ENCODE assay signal across 8 cellular contexts in the genomic region with DNA sequence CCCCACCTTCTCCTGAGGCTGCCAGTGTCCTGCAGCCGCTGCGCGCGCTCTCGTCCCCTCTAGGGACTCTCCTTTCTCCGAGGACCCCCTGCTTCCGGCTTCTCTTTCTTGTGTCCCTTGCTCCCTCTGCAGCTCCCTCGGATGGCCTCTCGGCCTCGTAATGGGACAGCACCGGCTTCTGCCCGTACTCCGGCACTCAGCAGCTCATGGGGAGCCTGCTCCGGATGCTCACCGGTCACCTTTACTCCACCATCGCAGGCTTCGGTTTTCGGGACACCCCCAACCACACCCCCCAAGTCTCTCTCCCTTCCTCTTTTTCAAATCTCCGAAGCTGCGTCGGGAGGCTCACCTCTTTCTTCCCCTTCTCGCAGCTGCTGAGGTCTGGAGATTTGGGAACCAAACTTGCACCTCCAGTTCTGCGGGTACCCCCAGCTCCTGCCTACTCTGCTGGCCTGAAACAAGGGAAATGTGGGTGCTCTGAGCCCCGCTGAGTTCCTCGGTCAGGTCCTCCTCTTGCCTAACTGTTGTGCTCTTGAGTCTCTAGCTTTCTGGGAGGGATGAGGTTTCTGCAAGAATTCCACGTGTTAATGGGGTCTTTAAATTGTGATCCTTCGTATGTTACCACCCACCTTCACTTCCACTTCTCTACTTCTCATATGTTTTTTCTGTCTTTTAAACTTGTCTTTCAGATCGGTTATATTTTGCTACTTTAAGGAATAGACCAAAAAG. TPM values are rescaled to one million over a fixed set of nuclear protein-coding genes. Genes with fewer than 3 reads are reported as not detected.
A peak's percentile ranks its signal among the peaks of the same experiment; 100 is the strongest.
DNase-seq lines count a peak whose midpoint lies in the region; ATAC-seq and TF ChIP-seq lines count a peak whose summit lies in the region.

No MANE protein-coding gene starts in this region.

- H4K20me1 ChIP-seq in DOHH2 (ENCODE audit: control insufficient read depth, insufficient read depth, low read depth, low read length) (no peaks in the 10 kb centered on the region), Loucy (ENCODE audit: insufficient read depth, low read length, poor library complexity, severe bottlenecking) (peaks cover 28% of the 10 kb centered on the region)

- H3K9ac ChIP-seq in Loucy (ENCODE audit: low read depth, low read length, poor library complexity, severe bottlenecking) = peak overlapping the region; percentile 79

- H3K9me2 ChIP-seq in DOHH2 (replicated peaks; ENCODE audit: control insufficient read depth, low read length) (no peaks in the 10 kb centered on the region), Loucy (replicated peaks; ENCODE audit: low read depth, low read length) (no peaks in the 10 kb centered on the region)

- TF ChIP-seq CTCF in DOHH2 (IDR thresholded peaks at IDR 0.05; ENCODE audit: low read depth, low read length, poor library complexity, severe bottlenecking) = no peak
- no peak for TF ChIP-seq CTCF in Loucy (conservative IDR thresholded peaks at IDR 0.05; ENCODE audit: low read length)
- no peak for TF ChIP-seq CTCF in mesothelial cell of epicardium (IDR thresholded peaks at IDR 0.05; ENCODE audit: unreplicated experiment)

- H3F3A ChIP-seq in DOHH2 (ENCODE audit: control insufficient read depth, insufficient read depth) (peaks cover 22% of the 10 kb centered on the region), Loucy (ENCODE audit: low read depth) (no peaks in the 10 kb centered on the region)

- peak overlapping the region; percentile 91 for H2AFZ ChIP-seq in Loucy (ENCODE audit: low read length)

- H3K9me3 Mint-ChIP-seq in mesothelial cell of epicardium = no peaks in the 10 kb centered on the region

- no peaks in the 10 kb centered on the region for H3K27me3 Mint-ChIP-seq in mesothelial cell of epicardium (ENCODE audit: low read depth)

- H3K27ac ChIP-seq in DOHH2 (ENCODE audit: low read depth, low read length) = no peak overlapping the region; the same call in 1 of the 2 replicates
- H3K27ac ChIP-seq in substantia nigra (ENCODE audit: low read depth, low read length, poor library complexity, severe bottlenecking) = no peak overlapping the region

- no peaks in the 10 kb centered on the region for H3K36me3 Mint-ChIP-seq in mesothelial cell of epicardium

- peak; percentile 59 for DNase-seq in activated CD4-positive, alpha-beta T cell treated with anti-CD3 and anti-CD28 coated beads for 48 hours
- DNase-seq in effector CD8-positive, alpha-beta T cell (lab: John Stamatoyannopoulos, UW) = peak; percentile 28
- peak in 1 of 2 experiments; percentile 45 for DNase-seq in mesothelial cell of epicardium (ENCODE audit: low spot score in 2 of 2, unreplicated experiment in 2 of 2)
- peak in 31 of 49 donors; percentile 9 to 68 (median 45) for DNase-seq in substantia nigra (lab: John Stamatoyannopoulos, UW)
- DNase-seq in SHP77 treated with DMSO at 0.1 percent for 48 hours (lab: John Stamatoyannopoulos, UW) = no peak

- H3K9me3 ChIP-seq in DOHH2 (ENCODE audit: control insufficient read depth, insufficient read depth, low read length) = no peaks in the 10 kb centered on the region
- no peaks in the 10 kb centered on the region for H3K9me3 ChIP-seq in Loucy (ENCODE audit: insufficient read depth, low read depth, low read length)

- H3K4me3 Mint-ChIP-seq in mesothelial cell of epicardium = peak overlapping the region; percentile 82

- peak; percentile 32 for ATAC-seq in GM21619 (IDR thresholded peaks at IDR 0.05; ENCODE audit: unreplicated experiment)

- peaks cover 47% of the 10 kb centered on the region for H3K4me1 Mint-ChIP-seq in mesothelial cell of epicardium

- peaks cover 26% of the 10 kb centered on the region for H3K4me1 ChIP-seq in DOHH2 (ENCODE audit: control insufficient read depth, low read length)
- H3K4me1 ChIP-seq in Loucy (ENCODE audit: insufficient read depth, low read length, poor library complexity, severe bottlenecking) = peaks cover 43% of the 10 kb centered on the region

- no peaks in the 10 kb centered on the region for H3K79me2 ChIP-seq in DOHH2 (ENCODE audit: control insufficient read depth, low read length)
- H3K79me2 ChIP-seq in Loucy (ENCODE audit: insufficient read depth, low read length) = peaks cover 54% of the 10 kb centered on the region

- H3K27me3 ChIP-seq in DOHH2 (ENCODE audit: control insufficient read depth, low read length) (no peaks in the 10 kb centered on the region; the same call in 1 of the 2 replicates), Loucy (ENCODE audit: insufficient read depth, low read length, poor library complexity, severe bottlenecking) (no peaks in the 10 kb centered on the region)

- H3K27ac Mint-ChIP-seq in mesothelial cell of epicardium = peak overlapping the region; percentile 85

- H3K4me2 ChIP-seq in DOHH2 (ENCODE audit: low read length) = peak overlapping the region; percentile 70
- peak overlapping the region; percentile 91 for H3K4me2 ChIP-seq in Loucy (ENCODE audit: low read depth, low read length, poor library complexity, severe bottlenecking)

- H3K36me3 ChIP-seq in DOHH2 (ENCODE audit: control insufficient read depth, low read length) = no peaks in the 10 kb centered on the region; the same call in 1 of the 2 replicates
- no peaks in the 10 kb centered on the region for H3K36me3 ChIP-seq in Loucy (ENCODE audit: insufficient read depth, low read length)

- H3K4me3 ChIP-seq in DOHH2 (ENCODE audit: low read length) (peak overlapping the region; percentile 90), Loucy (ENCODE audit: low read length, poor library complexity, severe bottlenecking) (peak overlapping the region; percentile 91)

RNA-seq across cellular contexts. Expression of a gene that starts 0.9 kb away (rescaled TPM):
- 19.5 to 21.4 TPM (median 20.1 TPM) in 3 replicates for total RNA-seq in mesothelial cell of epicardium
